10 cellular contexts compared by ENCODE assay signal in the genomic region with DNA sequence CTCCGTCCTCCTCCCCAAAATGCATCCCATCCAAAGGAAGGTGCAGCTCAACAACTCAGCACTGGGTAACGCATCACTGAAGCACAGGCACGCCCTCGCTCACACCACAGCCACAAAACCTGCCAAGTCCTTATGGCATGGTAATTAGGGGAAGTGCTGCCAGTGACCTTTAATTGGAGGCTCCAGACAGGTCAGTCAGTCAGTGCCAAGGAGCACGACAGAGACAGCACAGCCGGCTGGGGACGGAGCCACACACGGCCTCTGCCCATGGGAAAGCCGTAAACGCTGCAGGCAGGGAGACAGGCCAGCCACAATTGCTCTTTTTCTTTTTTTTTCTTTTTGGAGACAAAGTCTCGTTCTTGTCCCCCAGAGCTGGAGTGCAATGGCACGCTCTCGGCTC.
"Had no signal": no experiment of that assay in that cellular context is flagged by ENCODE, and none has a peak within 500 bp of the region (broad histone marks: within the 10 kb centered on the region; RNA-seq: fewer than 3 reads in every experiment).

No MANE protein-coding gene starts in this region.

- H3K4me1 ChIP-seq: gastroesophageal sphincter, thyroid gland had no signal

- H3K36me3 ChIP-seq: thyroid gland had no signal

- DNase-seq: activated CD4-positive, alpha-beta T cell treated with anti-CD3 and anti-CD28 coated beads for 1 hour; activated CD4-positive, alpha-beta T cell treated with anti-CD3 and anti-CD28 coated beads, Interleukin-2, amount 50 U/mL, for 4 hours; activated naive CD4-positive, alpha-beta T cell treated with Interleukin-2 at 50 U/mL for 16 hours; islet precursor cell; stimulated activated CD4-positive, alpha-beta T cell treated with anti-CD3 and anti-CD28 coated beads, Interleukin-1b, Interleukin-23, amount 100 ng/mL, for 48 hours; T-helper 9 cell; thyroid gland had no signal

- H3K4me2 ChIP-seq: hepatocyte had no signal

- H3K9me3 ChIP-seq: gastroesophageal sphincter, thyroid gland had no signal

- ATAC-seq: activated T-helper 17 cell treated with anti-CD3 and anti-CD28 coated beads, Interleukin-2, amount 50 U/mL, for 72 hours; gastroesophageal sphincter had no signal

- H3K79me2 ChIP-seq: hepatocyte had no signal

- H2AFZ ChIP-seq: hepatocyte had no signal

- H3K27me3 ChIP-seq: gastroesophageal sphincter, hepatocyte, thyroid gland had no signal

- H3K4me3 ChIP-seq: gastroesophageal sphincter, hepatocyte, thyroid gland had no signal

- H3K27ac ChIP-seq: gastroesophageal sphincter, hepatocyte, thyroid gland had no signal
